In genomic region chr3:29609007-29609805, GRCh38 we compare ENCODE assay signal across 20 cellular contexts.
"Had no signal": no experiment of that assay in that cellular context is flagged by ENCODE, and none has a peak within 500 bp of the region (broad histone marks: within the 10 kb centered on the region; RNA-seq: fewer than 3 reads in every experiment).

No MANE protein-coding gene starts in this region.

- H3K9me3 ChIP-seq: ascending aorta, colonic mucosa, gastrocnemius medialis, thyroid gland had no signal

- H3K27ac ChIP-seq: ascending aorta, colonic mucosa, gastrocnemius medialis, neural progenitor cell, thyroid gland had no signal

- H3K9ac ChIP-seq: neural progenitor cell had no signal

- H3K36me3 ChIP-seq: ascending aorta, colonic mucosa, gastrocnemius medialis, neural progenitor cell, thyroid gland had no signal

- H3K27me3 ChIP-seq: ascending aorta, colonic mucosa, gastrocnemius medialis, neural progenitor cell, thyroid gland had no signal

- FAIRE-seq: kidney had no signal

- H3K4me1 ChIP-seq: colonic mucosa, neural progenitor cell had no signal

- DNase-seq: activated CD4-positive, alpha-beta T cell treated with anti-CD3 and anti-CD28 coated beads, Interleukin-2, amount 50 U/mL, for 1 hour; activated CD4-positive, CD25-positive, alpha-beta regulatory T cell treated with anti-CD3 and anti-CD28 coated beads, Interleukin-2, amount 50 U/mL, for 72 hours; activated CD8-positive, alpha-beta memory T cell treated with anti-CD3 and anti-CD28 coated beads, Interleukin-2, amount 50 U/mL, for 48 hours; activated effector memory CD4-positive, alpha-beta T cell treated with Interleukin-2 at 50 U/mL for 16 hours; activated T-cell treated with anti-CD3 and anti-CD28 coated beads, Interleukin-2, amount 50 U/mL, for 48 hours; colonic mucosa; endodermal cell; erythroblast; gastrocnemius medialis; head of caudate nucleus; kidney; left ventricle myocardium superior; mesenchymal stem cell; naive thymus-derived CD4-positive, alpha-beta T cell; right cardiac atrium; stimulated activated CD4-positive, alpha-beta T cell treated with anti-CD3 and anti-CD28 coated beads, Interleukin-2, amount 100 ng/mL, for 24 hours; stimulated activated naive CD4-positive, alpha-beta T cell treated with Interleukin-2 at 50 U/mL for 16 hours; thyroid gland had no signal

- H3K4me2 ChIP-seq: neural progenitor cell had no signal

- H2AFZ ChIP-seq: neural progenitor cell had no signal

- H3K4me3 ChIP-seq: ascending aorta, colonic mucosa, gastrocnemius medialis, neural progenitor cell, thyroid gland had no signal

- ATAC-seq: gastrocnemius medialis; left ventricle myocardium superior; naive thymus-derived CD4-positive, alpha-beta T cell; right cardiac atrium had no signal
